2 cellular contexts compared by ENCODE assay signal in the genomic region with DNA sequence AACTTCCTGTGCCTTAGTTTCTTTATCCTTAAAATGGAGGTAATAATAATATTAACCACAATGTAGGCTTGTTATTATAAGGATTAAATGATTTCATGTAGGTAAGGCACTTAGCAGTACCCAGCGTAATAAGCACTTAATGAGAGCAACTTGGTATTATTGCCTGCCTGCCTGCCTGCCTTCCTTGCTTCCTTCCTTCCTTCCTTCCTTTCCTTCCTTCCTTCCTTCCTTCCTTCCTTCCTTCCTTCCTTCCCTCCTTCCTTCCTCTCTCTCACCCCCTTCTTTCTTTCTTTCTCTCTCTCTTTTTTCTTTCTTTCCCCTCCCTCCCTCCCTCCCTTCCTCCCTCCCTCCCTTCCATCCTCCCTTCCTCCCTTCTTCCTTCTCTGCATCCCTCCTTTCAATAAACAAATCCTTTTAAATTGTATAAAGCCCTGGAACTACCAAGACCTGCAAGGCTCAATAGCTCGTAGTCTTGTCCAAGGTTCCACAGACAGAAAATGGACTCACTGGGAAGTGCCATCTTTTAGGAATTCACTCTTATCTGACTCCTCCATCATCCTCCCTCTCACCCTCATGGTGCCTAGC.
TF ChIP-seq lines count a peak whose summit lies in the region.

No MANE protein-coding gene starts in this region.

TF ChIP-seq in IMR-90, 13 proteins besides CTCF, POLR2A, EP300 and RAD21:
- TF ChIP-seq CEBPB (IDR thresholded peaks at IDR 0.05; ENCODE audit: low read depth, low read length) (no peak), NFE2L2 (IDR thresholded peaks at IDR 0.05; ENCODE audit: low read depth, low read length) (no peak), SMC3 (IDR thresholded peaks at IDR 0.05; ENCODE audit: low read depth, low read length) (no peak)
- TF ChIP-seq, protein P1, sequence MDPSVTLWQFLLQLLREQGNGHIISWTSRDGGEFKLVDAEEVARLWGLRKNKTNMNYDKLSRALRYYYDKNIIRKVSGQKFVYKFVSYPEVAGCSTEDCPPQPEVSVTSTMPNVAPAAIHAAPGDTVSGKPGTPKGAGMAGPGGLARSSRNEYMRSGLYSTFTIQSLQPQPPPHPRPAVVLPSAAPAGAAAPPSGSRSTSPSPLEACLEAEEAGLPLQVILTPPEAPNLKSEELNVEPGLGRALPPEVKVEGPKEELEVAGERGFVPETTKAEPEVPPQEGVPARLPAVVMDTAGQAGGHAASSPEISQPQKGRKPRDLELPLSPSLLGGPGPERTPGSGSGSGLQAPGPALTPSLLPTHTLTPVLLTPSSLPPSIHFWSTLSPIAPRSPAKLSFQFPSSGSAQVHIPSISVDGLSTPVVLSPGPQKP (IDR thresholded peaks at IDR 0.05; ENCODE audit: borderline replicate concordance, low read depth, low read length) = no peak
- TF ChIP-seq, protein P2, sequence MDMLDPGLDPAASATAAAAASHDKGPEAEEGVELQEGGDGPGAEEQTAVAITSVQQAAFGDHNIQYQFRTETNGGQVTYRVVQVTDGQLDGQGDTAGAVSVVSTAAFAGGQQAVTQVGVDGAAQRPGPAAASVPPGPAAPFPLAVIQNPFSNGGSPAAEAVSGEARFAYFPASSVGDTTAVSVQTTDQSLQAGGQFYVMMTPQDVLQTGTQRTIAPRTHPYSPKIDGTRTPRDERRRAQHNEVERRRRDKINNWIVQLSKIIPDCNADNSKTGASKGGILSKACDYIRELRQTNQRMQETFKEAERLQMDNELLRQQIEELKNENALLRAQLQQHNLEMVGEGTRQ (IDR thresholded peaks at IDR 0.05; ENCODE audit: low read depth, low read length) = no peak

TF ChIP-seq in HepG2, 621 proteins besides CTCF, POLR2A, EP300 and RAD21:
- TF ChIP-seq, protein P3, sequence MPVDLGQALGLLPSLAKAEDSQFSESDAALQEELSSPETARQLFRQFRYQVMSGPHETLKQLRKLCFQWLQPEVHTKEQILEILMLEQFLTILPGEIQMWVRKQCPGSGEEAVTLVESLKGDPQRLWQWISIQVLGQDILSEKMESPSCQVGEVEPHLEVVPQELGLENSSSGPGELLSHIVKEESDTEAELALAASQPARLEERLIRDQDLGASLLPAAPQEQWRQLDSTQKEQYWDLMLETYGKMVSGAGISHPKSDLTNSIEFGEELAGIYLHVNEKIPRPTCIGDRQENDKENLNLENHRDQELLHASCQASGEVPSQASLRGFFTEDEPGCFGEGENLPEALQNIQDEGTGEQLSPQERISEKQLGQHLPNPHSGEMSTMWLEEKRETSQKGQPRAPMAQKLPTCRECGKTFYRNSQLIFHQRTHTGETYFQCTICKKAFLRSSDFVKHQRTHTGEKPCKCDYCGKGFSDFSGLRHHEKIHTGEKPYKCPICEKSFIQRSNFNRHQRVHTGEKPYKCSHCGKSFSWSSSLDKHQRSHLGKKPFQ (CRISPR knock-in tag; IDR thresholded peaks at IDR 0.05; ENCODE audit: insufficient replicate concordance) = peak; percentile 2
- TF ChIP-seq, protein P4, sequence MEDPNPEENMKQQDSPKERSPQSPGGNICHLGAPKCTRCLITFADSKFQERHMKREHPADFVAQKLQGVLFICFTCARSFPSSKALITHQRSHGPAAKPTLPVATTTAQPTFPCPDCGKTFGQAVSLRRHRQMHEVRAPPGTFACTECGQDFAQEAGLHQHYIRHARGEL (CRISPR knock-in tag; IDR thresholded peaks at IDR 0.05) = 0 out of 2 replicates have a peak, but pooled peaks have one; percentile 4
- no peak for TF ChIP-seq TAF1 (CRISPR knock-in tag; IDR thresholded peaks at IDR 0.05)
- TF ChIP-seq HNRNPK (IDR thresholded peaks at IDR 0.05; ENCODE audit: low read depth, low read length, poor library complexity, severe bottlenecking) = peak; percentile 79
- TF ChIP-seq NR2F1 (CRISPR knock-in tag; IDR thresholded peaks at IDR 0.05) = 0 out of 4 replicates have a peak, but pooled peaks of 1 of the 2 experiments have one; percentile 3
- TF ChIP-seq, protein P5, sequence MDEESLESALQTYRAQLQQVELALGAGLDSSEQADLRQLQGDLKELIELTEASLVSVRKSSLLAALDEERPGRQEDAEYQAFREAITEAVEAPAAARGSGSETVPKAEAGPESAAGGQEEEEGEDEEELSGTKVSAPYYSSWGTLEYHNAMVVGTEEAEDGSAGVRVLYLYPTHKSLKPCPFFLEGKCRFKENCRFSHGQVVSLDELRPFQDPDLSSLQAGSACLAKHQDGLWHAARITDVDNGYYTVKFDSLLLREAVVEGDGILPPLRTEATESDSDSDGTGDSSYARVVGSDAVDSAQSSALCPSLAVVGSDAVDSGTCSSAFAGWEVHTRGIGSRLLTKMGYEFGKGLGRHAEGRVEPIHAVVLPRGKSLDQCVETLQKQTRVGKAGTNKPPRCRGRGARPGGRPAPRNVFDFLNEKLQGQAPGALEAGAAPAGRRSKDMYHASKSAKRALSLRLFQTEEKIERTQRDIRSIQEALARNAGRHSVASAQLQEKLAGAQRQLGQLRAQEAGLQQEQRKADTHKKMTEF (CRISPR knock-in tag; IDR thresholded peaks at IDR 0.05) = no peak
- TF ChIP-seq HNF4G (IDR thresholded peaks at IDR 0.05; ENCODE audit: borderline replicate concordance, low read depth, low read length) = no peak
- TF ChIP-seq HNF4G (CRISPR knock-in tag; IDR thresholded peaks at IDR 0.05; ENCODE audit: borderline replicate concordance, low read depth) = no peak
- TF ChIP-seq ATF1 (CRISPR knock-in tag; IDR thresholded peaks at IDR 0.05) = peak; percentile 12; the same call in 1 of the 2 replicates
- no peak for TF ChIP-seq IKZF1 (IDR thresholded peaks at IDR 0.05)
- no peak for TF ChIP-seq SMC3 (IDR thresholded peaks at IDR 0.05; ENCODE audit: low read length)
- no peak for TF ChIP-seq NFYB (CRISPR knock-in tag; IDR thresholded peaks at IDR 0.05)
- peak; percentile 64; the same call in 1 of the 2 replicates for TF ChIP-seq ZMYM2 (CRISPR knock-in tag; IDR thresholded peaks at IDR 0.05)
- TF ChIP-seq, protein P6, sequence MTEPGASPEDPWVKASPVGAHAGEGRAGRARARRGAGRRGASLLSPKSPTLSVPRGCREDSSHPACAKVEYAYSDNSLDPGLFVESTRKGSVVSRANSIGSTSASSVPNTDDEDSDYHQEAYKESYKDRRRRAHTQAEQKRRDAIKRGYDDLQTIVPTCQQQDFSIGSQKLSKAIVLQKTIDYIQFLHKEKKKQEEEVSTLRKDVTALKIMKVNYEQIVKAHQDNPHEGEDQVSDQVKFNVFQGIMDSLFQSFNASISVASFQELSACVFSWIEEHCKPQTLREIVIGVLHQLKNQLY (CRISPR knock-in tag; IDR thresholded peaks at IDR 0.05) = no peak
- TF ChIP-seq, protein P7, sequence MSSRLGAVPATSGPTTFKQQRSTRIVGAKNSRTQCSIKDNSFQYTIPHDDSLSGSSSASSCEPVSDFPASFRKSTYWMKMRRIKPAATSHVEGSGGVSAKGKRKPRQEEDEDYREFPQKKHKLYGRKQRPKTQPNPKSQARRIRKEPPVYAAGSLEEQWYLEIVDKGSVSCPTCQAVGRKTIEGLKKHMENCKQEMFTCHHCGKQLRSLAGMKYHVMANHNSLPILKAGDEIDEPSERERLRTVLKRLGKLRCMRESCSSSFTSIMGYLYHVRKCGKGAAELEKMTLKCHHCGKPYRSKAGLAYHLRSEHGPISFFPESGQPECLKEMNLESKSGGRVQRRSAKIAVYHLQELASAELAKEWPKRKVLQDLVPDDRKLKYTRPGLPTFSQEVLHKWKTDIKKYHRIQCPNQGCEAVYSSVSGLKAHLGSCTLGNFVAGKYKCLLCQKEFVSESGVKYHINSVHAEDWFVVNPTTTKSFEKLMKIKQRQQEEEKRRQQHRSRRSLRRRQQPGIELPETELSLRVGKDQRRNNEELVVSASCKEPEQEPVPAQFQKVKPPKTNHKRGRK (CRISPR knock-in tag; IDR thresholded peaks at IDR 0.05) = peak; percentile 90; the same call in 1 of the 2 replicates
- TF ChIP-seq, protein P8, sequence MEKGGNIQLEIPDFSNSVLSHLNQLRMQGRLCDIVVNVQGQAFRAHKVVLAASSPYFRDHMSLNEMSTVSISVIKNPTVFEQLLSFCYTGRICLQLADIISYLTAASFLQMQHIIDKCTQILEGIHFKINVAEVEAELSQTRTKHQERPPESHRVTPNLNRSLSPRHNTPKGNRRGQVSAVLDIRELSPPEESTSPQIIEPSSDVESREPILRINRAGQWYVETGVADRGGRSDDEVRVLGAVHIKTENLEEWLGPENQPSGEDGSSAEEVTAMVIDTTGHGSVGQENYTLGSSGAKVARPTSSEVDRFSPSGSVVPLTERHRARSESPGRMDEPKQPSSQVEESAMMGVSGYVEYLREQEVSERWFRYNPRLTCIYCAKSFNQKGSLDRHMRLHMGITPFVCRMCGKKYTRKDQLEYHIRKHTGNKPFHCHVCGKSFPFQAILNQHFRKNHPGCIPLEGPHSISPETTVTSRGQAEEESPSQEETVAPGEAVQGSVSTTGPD (CRISPR knock-in tag; IDR thresholded peaks at IDR 0.05) = peak; percentile 22
- TF ChIP-seq SIN3A (IDR thresholded peaks at IDR 0.05; ENCODE audit: borderline replicate concordance, low read depth, low read length) = no peak
- TF ChIP-seq, protein P9, sequence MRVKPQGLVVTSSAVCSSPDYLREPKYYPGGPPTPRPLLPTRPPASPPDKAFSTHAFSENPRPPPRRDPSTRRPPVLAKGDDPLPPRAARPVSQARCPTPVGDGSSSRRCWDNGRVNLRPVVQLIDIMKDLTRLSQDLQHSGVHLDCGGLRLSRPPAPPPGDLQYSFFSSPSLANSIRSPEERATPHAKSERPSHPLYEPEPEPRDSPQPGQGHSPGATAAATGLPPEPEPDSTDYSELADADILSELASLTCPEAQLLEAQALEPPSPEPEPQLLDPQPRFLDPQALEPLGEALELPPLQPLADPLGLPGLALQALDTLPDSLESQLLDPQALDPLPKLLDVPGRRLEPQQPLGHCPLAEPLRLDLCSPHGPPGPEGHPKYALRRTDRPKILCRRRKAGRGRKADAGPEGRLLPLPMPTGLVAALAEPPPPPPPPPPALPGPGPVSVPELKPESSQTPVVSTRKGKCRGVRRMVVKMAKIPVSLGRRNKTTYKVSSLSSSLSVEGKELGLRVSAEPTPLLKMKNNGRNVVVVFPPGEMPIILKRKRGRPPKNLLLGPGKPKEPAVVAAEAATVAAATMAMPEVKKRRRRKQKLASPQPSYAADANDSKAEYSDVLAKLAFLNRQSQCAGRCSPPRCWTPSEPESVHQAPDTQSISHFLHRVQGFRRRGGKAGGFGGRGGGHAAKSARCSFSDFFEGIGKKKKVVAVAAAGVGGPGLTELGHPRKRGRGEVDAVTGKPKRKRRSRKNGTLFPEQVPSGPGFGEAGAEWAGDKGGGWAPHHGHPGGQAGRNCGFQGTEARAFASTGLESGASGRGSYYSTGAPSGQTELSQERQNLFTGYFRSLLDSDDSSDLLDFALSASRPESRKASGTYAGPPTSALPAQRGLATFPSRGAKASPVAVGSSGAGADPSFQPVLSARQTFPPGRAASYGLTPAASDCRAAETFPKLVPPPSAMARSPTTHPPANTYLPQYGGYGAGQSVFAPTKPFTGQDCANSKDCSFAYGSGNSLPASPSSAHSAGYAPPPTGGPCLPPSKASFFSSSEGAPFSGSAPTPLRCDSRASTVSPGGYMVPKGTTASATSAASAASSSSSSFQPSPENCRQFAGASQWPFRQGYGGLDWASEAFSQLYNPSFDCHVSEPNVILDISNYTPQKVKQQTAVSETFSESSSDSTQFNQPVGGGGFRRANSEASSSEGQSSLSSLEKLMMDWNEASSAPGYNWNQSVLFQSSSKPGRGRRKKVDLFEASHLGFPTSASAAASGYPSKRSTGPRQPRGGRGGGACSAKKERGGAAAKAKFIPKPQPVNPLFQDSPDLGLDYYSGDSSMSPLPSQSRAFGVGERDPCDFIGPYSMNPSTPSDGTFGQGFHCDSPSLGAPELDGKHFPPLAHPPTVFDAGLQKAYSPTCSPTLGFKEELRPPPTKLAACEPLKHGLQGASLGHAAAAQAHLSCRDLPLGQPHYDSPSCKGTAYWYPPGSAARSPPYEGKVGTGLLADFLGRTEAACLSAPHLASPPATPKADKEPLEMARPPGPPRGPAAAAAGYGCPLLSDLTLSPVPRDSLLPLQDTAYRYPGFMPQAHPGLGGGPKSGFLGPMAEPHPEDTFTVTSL (CRISPR knock-in tag; IDR thresholded peaks at IDR 0.05; ENCODE audit: borderline replicate concordance) = 0 out of 2 replicates have a peak, but pooled peaks have one; percentile 2
- peak; percentile 95; the same call in 1 of the 2 replicates for TF ChIP-seq ZNF629 (CRISPR knock-in tag; conservative IDR thresholded peaks at IDR 0.05)
